ENCODE assay signal across 21 cellular contexts in genomic region chr20:8895472-8895871, GRCh38.
DNase-seq lines count a peak whose midpoint lies in the region; ATAC-seq, FAIRE-seq and TF ChIP-seq lines count a peak whose summit lies in the region.
"Had no signal": no experiment of that assay in that cellular context is flagged by ENCODE, and none has a peak within 500 bp of the region (broad histone marks: within the 10 kb centered on the region; RNA-seq: fewer than 3 reads in every experiment).

No MANE protein-coding gene starts in this region.

- H3K4me1 Mint-ChIP-seq in GM23338, result no peaks in the 10 kb centered on the region
- H3K4me1 Mint-ChIP-seq in CD8-positive, alpha-beta T cell (ENCODE audit: low read depth), result no peaks in the 10 kb centered on the region
- no peaks in the 10 kb centered on the region for H3K4me1 Mint-ChIP-seq in activated CD8-positive, alpha-beta memory T cell treated with anti-CD3 and anti-CD28 coated beads, Interleukin-2, amount 10 ng/mL, durations not matched to agents 7 days and 5 days
- H3K4me1 Mint-ChIP-seq: B cell, CD14-positive monocyte had no signal

- POLR2A ChIA-PET in A549 (lab: Yijun Ruan, JAX), result no interaction called here
- POLR2A ChIA-PET in CD8-positive, alpha-beta T cell (lab: Charles Lee), result no interaction called here

- no peaks in the 10 kb centered on the region for H3K27me3 Mint-ChIP-seq in GM23338 (ENCODE audit: insufficient read depth, low read depth, poor library complexity)
- peaks cover 1% of the 10 kb centered on the region for H3K27me3 Mint-ChIP-seq in CD8-positive, alpha-beta T cell (ENCODE audit: low read depth)
- no peaks in the 10 kb centered on the region for H3K27me3 Mint-ChIP-seq in activated CD8-positive, alpha-beta memory T cell treated with anti-CD3 and anti-CD28 coated beads, Interleukin-2, amount 10 ng/mL, durations not matched to agents 7 days and 5 days
- H3K27me3 Mint-ChIP-seq: B cell; CD4-positive, alpha-beta T cell had no signal

- no peak overlapping the region for H3K4me3 ChIP-seq in A549
- H3K4me3 ChIP-seq in GM23338, result no peak overlapping the region
- peak overlapping the region; percentile 0 for H3K4me3 ChIP-seq in adipocyte (ENCODE audit: low read length)
- H3K4me3 ChIP-seq in CD8-positive, alpha-beta T cell (ENCODE audit: low read depth, low read length), result no peak overlapping the region
- H3K4me3 ChIP-seq: BLaER1 treated with 17β-estradiol and CSF1 and Interleukin-3, amounts not matched to agents 10 nM and 100 nM; GM23248; HAP-1 had no signal

- no peak overlapping the region for H3K4me3 Mint-ChIP-seq in GM23338
- H3K4me3 Mint-ChIP-seq in CD8-positive, alpha-beta T cell, result no peak overlapping the region
- H3K4me3 Mint-ChIP-seq in activated CD8-positive, alpha-beta memory T cell treated with anti-CD3 and anti-CD28 coated beads, Interleukin-2, amount 10 ng/mL, durations not matched to agents 7 days and 5 days, result no peak overlapping the region
- H3K4me3 Mint-ChIP-seq: B cell; CD14-positive monocyte; CD4-positive, alpha-beta T cell had no signal

- H3K4me1 ChIP-seq in A549 (no peaks in the 10 kb centered on the region), GM23338 (ENCODE audit: insufficient read depth) (no peaks in the 10 kb centered on the region), adipocyte (ENCODE audit: control insufficient read depth, insufficient read depth, low read length) (no peaks in the 10 kb centered on the region)
- H3K4me1 ChIP-seq in CD8-positive, alpha-beta T cell (ENCODE audit: insufficient read depth, low read length), result no peaks in the 10 kb centered on the region
- H3K4me1 ChIP-seq: BLaER1 treated with 17β-estradiol and CSF1 and Interleukin-3, amounts not matched to agents 10 nM and 100 nM; HAP-1 had no signal

- no peak for TF ChIP-seq EP300 in A549 (IDR thresholded peaks at IDR 0.05)

- H3K27ac ChIP-seq in A549 (no peak overlapping the region), GM23338 (ENCODE audit: low read depth) (no peak overlapping the region)
- no peak overlapping the region for H3K27ac ChIP-seq in CD8-positive, alpha-beta T cell (ENCODE audit: low read depth, low read length)
- H3K27ac ChIP-seq: BLaER1 treated with 17β-estradiol and CSF1 and Interleukin-3, amounts not matched to agents 10 nM and 100 nM; GM23248 had no signal

- no peaks in the 10 kb centered on the region; the same call in 1 of the 2 replicates for H3K9me2 ChIP-seq in GM23338 (ENCODE audit: insufficient read depth)

- TF ChIP-seq RAD21 in A549 (conservative IDR thresholded peaks at IDR 0.05 in 1 of 2, IDR thresholded peaks at IDR 0.05 in 1 of 2), result no peak

- peak; percentile 56 for FAIRE-seq in A549 (lab: Jason Lieb, UNC)
- FAIRE-seq: G401.6, GM12892, GM19239, H54 had no signal

- H3K27me3 ChIP-seq in GM23338 (ENCODE audit: insufficient read depth) (no peaks in the 10 kb centered on the region), adipocyte (replicated peaks; ENCODE audit: control insufficient read depth, insufficient read depth, low read length) (no peaks in the 10 kb centered on the region)
- H3K27me3 ChIP-seq in CD8-positive, alpha-beta T cell (ENCODE audit: insufficient read depth, low read length), result no peaks in the 10 kb centered on the region
- H3K27me3 ChIP-seq: BLaER1 treated with 17β-estradiol and CSF1 and Interleukin-3, amounts not matched to agents 10 nM and 100 nM had no signal

- H3K9me3 ChIP-seq in A549 (peaks cover 45% of the 10 kb centered on the region), adipocyte (ENCODE audit: control insufficient read depth, low read length) (peaks cover 25% of the 10 kb centered on the region)
- peaks cover 4% of the 10 kb centered on the region for H3K9me3 ChIP-seq in CD8-positive, alpha-beta T cell (ENCODE audit: low read length)

- H3K27ac Mint-ChIP-seq in GM23338, result no peak overlapping the region
- H3K27ac Mint-ChIP-seq in CD8-positive, alpha-beta T cell, result no peak overlapping the region
- H3K27ac Mint-ChIP-seq in activated CD8-positive, alpha-beta memory T cell treated with anti-CD3 and anti-CD28 coated beads, Interleukin-2, amount 10 ng/mL, durations not matched to agents 7 days and 5 days, result no peak overlapping the region
- H3K27ac Mint-ChIP-seq: B cell; CD14-positive monocyte; CD4-positive, alpha-beta T cell had no signal

- no peaks in the 10 kb centered on the region for H4K20me1 ChIP-seq in GM23338 (replicated peaks; ENCODE audit: insufficient read depth)
- H4K20me1 ChIP-seq: BLaER1 treated with 17β-estradiol and CSF1 and Interleukin-3, amounts not matched to agents 10 nM and 100 nM had no signal

- TF ChIP-seq CTCF in A549 (IDR thresholded peaks at IDR 0.05) (no peak), GM23338 (conservative IDR thresholded peaks at IDR 0.05; ENCODE audit: low read depth in 2 of 2) (no peak)
- TF ChIP-seq CTCF in CD8-positive, alpha-beta T cell (IDR thresholded peaks at IDR 0.05), result no peak

- ATAC-seq in A549, result no peak
- ATAC-seq in GM23338, result no peak
- no peak for ATAC-seq in CD8-positive, alpha-beta T cell
- ATAC-seq in activated CD8-positive, alpha-beta memory T cell treated with anti-CD3 and anti-CD28 coated beads, Interleukin-2, amount 10 ng/mL, durations not matched to agents 7 days and 5 days, result no peak

- H3K36me3 Mint-ChIP-seq in GM23338 (ENCODE audit: low read depth), result peaks cover 29% of the 10 kb centered on the region
- no peaks in the 10 kb centered on the region for H3K36me3 Mint-ChIP-seq in CD8-positive, alpha-beta T cell
- no peaks in the 10 kb centered on the region for H3K36me3 Mint-ChIP-seq in activated CD8-positive, alpha-beta memory T cell treated with anti-CD3 and anti-CD28 coated beads, Interleukin-2, amount 10 ng/mL, durations not matched to agents 7 days and 5 days
- H3K36me3 Mint-ChIP-seq: CD14-positive monocyte had no signal

- peaks cover 31% of the 10 kb centered on the region for H3K9me3 Mint-ChIP-seq in GM23338
- peaks cover 25% of the 10 kb centered on the region for H3K9me3 Mint-ChIP-seq in CD8-positive, alpha-beta T cell
- peaks cover 18% of the 10 kb centered on the region for H3K9me3 Mint-ChIP-seq in activated CD8-positive, alpha-beta memory T cell treated with anti-CD3 and anti-CD28 coated beads, Interleukin-2, amount 10 ng/mL, durations not matched to agents 7 days and 5 days (ENCODE audit: low read depth)

- H3K79me2 ChIP-seq in GM23338 (replicated peaks; ENCODE audit: insufficient read depth), result no peaks in the 10 kb centered on the region

- peak; percentile 15 for DNase-seq in DMS53 (lab: John Stamatoyannopoulos, UW)
- DNase-seq in DMS53 treated with DMSO at 0.1 percent for 48 hours (lab: John Stamatoyannopoulos, UW; ENCODE audit: unreplicated experiment), result no peak
- DNase-seq in A549 (ENCODE audit: low read depth in 1 of 2, low spot score in 1 of 2), result peak in 1 of 2 experiments; percentile 10
- peak; percentile 17 for DNase-seq in GM23338 (ENCODE audit: low spot score)
- DNase-seq in adipocyte (ENCODE audit: low read depth), result no peak
- DNase-seq in CD8-positive, alpha-beta T cell, result no peak
- DNase-seq in activated CD8-positive, alpha-beta memory T cell treated with anti-CD3 and anti-CD28 coated beads, Interleukin-2, amount 10 ng/mL, durations not matched to agents 7 days and 5 days, result no peak
- DNase-seq: 8988T; Calu3; CD4-positive, alpha-beta T cell; COR-L47; DND-41; GM23248 had no signal

- H3K4me2 ChIP-seq in A549, result no peak overlapping the region
- no peak overlapping the region for H3K4me2 ChIP-seq in GM23338
- H3K4me2 ChIP-seq: BLaER1 treated with 17β-estradiol and CSF1 and Interleukin-3, amounts not matched to agents 10 nM and 100 nM had no signal

- CTCF ChIA-PET in A549 (lab: Yijun Ruan, JAX), result interaction anchor here (1.4 to 1.5 kb wide), 2 partner anchors 15 to 715 kb away, joined by 3 to 4 read pairs; no protein-coding TSS in a partner anchor
- CTCF ChIA-PET in CD8-positive, alpha-beta T cell (lab: Charles Lee), result no interaction called here
- CTCF ChIA-PET in activated CD8-positive, alpha-beta memory T cell treated with anti-CD3 and anti-CD28 coated beads, Interleukin-2, amount 10 ng/mL, durations not matched to agents 7 days and 5 days (lab: Charles Lee), result no interaction called here

- no peak for TF ChIP-seq POLR2A in A549 (IDR thresholded peaks at IDR 0.05; ENCODE audit: low read length)

- no peak overlapping the region for H2AFZ ChIP-seq in GM23338
- H2AFZ ChIP-seq: GM23248 had no signal

- H3K36me3 ChIP-seq in GM23338 (ENCODE audit: insufficient read depth) (peaks cover 11% of the 10 kb centered on the region), adipocyte (ENCODE audit: control insufficient read depth, insufficient read depth, low read length, severe bottlenecking) (no peaks in the 10 kb centered on the region)
- no peaks in the 10 kb centered on the region for H3K36me3 ChIP-seq in CD8-positive, alpha-beta T cell (ENCODE audit: insufficient read depth, low read length)
- H3K36me3 ChIP-seq: BLaER1 treated with 17β-estradiol and CSF1 and Interleukin-3, amounts not matched to agents 10 nM and 100 nM; HAP-1 had no signal

- no peaks in the 10 kb centered on the region for H3F3A ChIP-seq in GM23338 (replicated peaks; ENCODE audit: low read depth)

- intact Hi-C loops in CD8-positive, alpha-beta T cell (cut with DNase I, micrococcal nuclease), result no loop called here

- H3K9ac ChIP-seq in adipocyte (ENCODE audit: low read length), result no peak overlapping the region
- H3K9ac ChIP-seq: BLaER1 treated with 17β-estradiol and CSF1 and Interleukin-3, amounts not matched to agents 10 nM and 100 nM; GM23248 had no signal

TF ChIP-seq in A549, 52 proteins besides CTCF, POLR2A, EP300 and RAD21:
- TF ChIP-seq FOXS1 (CRISPR knock-in tag; IDR thresholded peaks at IDR 0.05), result 0 out of 2 replicates have a peak, but pooled peaks have one; percentile 16
- TF ChIP-seq KDM1A (IDR thresholded peaks at IDR 0.05; ENCODE audit: low read depth), result peak; percentile 88; the same call in 1 of the 2 replicates
- no peak for TF ChIP-seq CHD2 (IDR thresholded peaks at IDR 0.05; ENCODE audit: low read length, partially characterized antibody)

Comparison
In these comparisons a context has a peak if more than half of its experiments do, and no peak if none do; other contexts are left out.
1. DNase-seq: peak in DMS53 (single experiment) and GM23338 (single experiment); none in DMS53 treated with DMSO at 0.1 percent for 48 hours (single experiment), adipocyte (single experiment), CD8-positive, alpha-beta T cell (0 of 7) and activated CD8-positive, alpha-beta memory T cell treated with anti-CD3 and anti-CD28 coated beads, Interleukin-2, amount 10 ng/mL, durations not matched to agents 7 days and 5 days (single experiment).